In the genomic region with DNA sequence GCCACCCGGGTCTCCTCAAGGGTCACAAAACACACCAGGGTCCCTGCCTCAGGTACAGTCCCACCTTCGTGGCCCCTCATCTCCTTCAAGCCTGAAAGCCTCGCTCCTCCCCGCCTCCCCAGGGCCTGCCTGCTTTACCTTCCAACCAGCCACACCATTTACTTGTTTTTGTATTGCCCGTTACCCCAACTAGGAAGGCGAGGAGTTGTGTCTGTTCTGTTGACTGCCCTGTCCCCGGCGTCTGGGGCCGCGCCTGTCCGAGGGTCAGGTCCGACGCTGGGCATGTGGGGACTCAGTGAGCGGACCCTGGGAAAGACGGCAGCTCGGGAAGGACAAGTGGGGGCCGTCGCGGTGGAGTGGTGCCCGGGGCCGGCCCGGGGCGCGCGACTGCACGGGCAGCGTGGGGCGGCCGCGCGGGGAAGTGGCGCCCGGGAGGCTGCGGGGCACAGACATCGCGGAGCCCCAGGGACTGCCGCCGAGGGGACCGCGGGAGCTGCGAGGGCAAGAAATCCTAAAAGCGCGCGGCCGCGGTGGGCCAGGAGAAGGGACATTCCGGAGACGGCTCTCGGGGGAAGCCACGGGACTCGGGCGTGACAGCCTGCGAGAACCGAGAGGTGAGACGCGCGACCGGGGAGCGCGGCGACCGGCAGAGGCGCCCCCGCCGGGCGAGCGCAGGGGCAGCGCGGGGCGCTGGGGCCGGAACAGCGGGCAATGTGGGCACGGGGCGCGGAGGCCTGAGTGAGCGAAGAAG, we compare ENCODE assay signal across 8 cellular contexts. TPM values are rescaled to one million over a fixed set of nuclear protein-coding genes. Genes with fewer than 3 reads are reported as not detected.
A peak's percentile ranks its signal among the peaks of the same experiment; 100 is the strongest.
DNase-seq lines count a peak whose midpoint lies in the region; ATAC-seq and TF ChIP-seq lines count a peak whose summit lies in the region.

No MANE protein-coding gene starts in this region.

- H3K4me1 Mint-ChIP-seq in stimulated activated memory B cell treated with anti-CD40 and anti-IgM and Interleukin-4, amounts not matched to agents 10 μg/mL and 1 μg/mL and 100 μg/mL, for 72 hours: peaks cover 15% of the 10 kb centered on the region

- peaks cover 59% of the 10 kb centered on the region for H3K27me3 Mint-ChIP-seq in stimulated activated memory B cell treated with anti-CD40 and anti-IgM and Interleukin-4, amounts not matched to agents 10 μg/mL and 1 μg/mL and 100 μg/mL, for 72 hours

- peak overlapping the region; percentile 67 for H3K27ac ChIP-seq in lower lobe of right lung

- H3K27me3 ChIP-seq in lower lobe of right lung (ENCODE audit: low read depth): peaks cover 11% of the 10 kb centered on the region

- DNase-seq in CD1c-positive myeloid dendritic cell (ENCODE audit: extremely low spot score) (peak; percentile 63), T follicular helper cell (ENCODE audit: low read depth) (peak; percentile 37), cardiac fibroblast (ENCODE audit: low read depth in 2 of 2) (no peak), lower lobe of right lung (peak; percentile 73), superior temporal gyrus (ENCODE audit: extremely low spot score) (no peak)

- H3K9me3 Mint-ChIP-seq in stimulated activated memory B cell treated with anti-CD40 and anti-IgM and Interleukin-4, amounts not matched to agents 10 μg/mL and 1 μg/mL and 100 μg/mL, for 72 hours: no peaks in the 10 kb centered on the region

- ATAC-seq in GM18870 (IDR thresholded peaks at IDR 0.05; ENCODE audit: unreplicated experiment) (peak; percentile 3), HG03108 (IDR thresholded peaks at IDR 0.05; ENCODE audit: unreplicated experiment) (peak; percentile 27), lower lobe of right lung (peak; percentile 20 to 44)
- peak; percentile 59 for ATAC-seq in stimulated activated memory B cell treated with anti-CD40 and anti-IgM and Interleukin-4, amounts not matched to agents 10 μg/mL and 1 μg/mL and 100 μg/mL, for 72 hours

- intact Hi-C loops in lower lobe of right lung (cut with DNase I): no loop called here

- peaks cover 23% of the 10 kb centered on the region for H3K4me1 ChIP-seq in lower lobe of right lung

- peak overlapping the region; percentile 81 for H3K4me3 Mint-ChIP-seq in stimulated activated memory B cell treated with anti-CD40 and anti-IgM and Interleukin-4, amounts not matched to agents 10 μg/mL and 1 μg/mL and 100 μg/mL, for 72 hours

- no peaks in the 10 kb centered on the region for H3K36me3 ChIP-seq in lower lobe of right lung

- H3K36me3 Mint-ChIP-seq in stimulated activated memory B cell treated with anti-CD40 and anti-IgM and Interleukin-4, amounts not matched to agents 10 μg/mL and 1 μg/mL and 100 μg/mL, for 72 hours: no peaks in the 10 kb centered on the region

- no peaks in the 10 kb centered on the region for H3K9me3 ChIP-seq in lower lobe of right lung

- TF ChIP-seq CTCF in cardiac fibroblast (IDR thresholded peaks at IDR 0.05; ENCODE audit: low read depth, low read length) (no peak), lower lobe of right lung (IDR thresholded peaks at IDR 0.05) (no peak)

- H3K4me3 ChIP-seq in cardiac fibroblast (replicated peaks in 1 of 2; ENCODE audit: low read depth in 2 of 2, low read length in 2 of 2): peak overlapping the region; percentile 50 to 51
- peak overlapping the region; percentile 71 for H3K4me3 ChIP-seq in lower lobe of right lung

- H3K27ac Mint-ChIP-seq in stimulated activated memory B cell treated with anti-CD40 and anti-IgM and Interleukin-4, amounts not matched to agents 10 μg/mL and 1 μg/mL and 100 μg/mL, for 72 hours: no peak overlapping the region

RNA-seq across cellular contexts. Expression of gene GRHL1, which starts 0.8 kb away (rescaled TPM):
- total RNA-seq in lower lobe of right lung: 6.5 TPM

Comparison
In these comparisons a context has a peak if more than half of its experiments do, and no peak if none do; other contexts are left out.
1. DNase-seq: peak in CD1c-positive myeloid dendritic cell (single experiment), T follicular helper cell (single experiment) and lower lobe of right lung (single experiment); none in cardiac fibroblast (0 of 2) and superior temporal gyrus (single experiment).
2. ATAC-seq: peak in every context shown above with its lines; median percentile 59 in stimulated activated memory B cell treated with anti-CD40 and anti-IgM and Interleukin-4, amounts not matched to agents 10 μg/mL and 1 μg/mL and 100 μg/mL, for 72 hours; 32 in lower lobe of right lung; 27 in HG03108; 3 in GM18870.